Comparison of ENCODE assay signal across 8 cellular contexts in genomic region chr7:100705753-100706671, GRCh38. TPM values are rescaled to one million over a fixed set of nuclear protein-coding genes. Genes with fewer than 3 reads are reported as not detected.
A peak's percentile ranks its signal among the peaks of the same experiment; 100 is the strongest.
DNase-seq lines count a peak whose midpoint lies in the region; ATAC-seq and TF ChIP-seq lines count a peak whose summit lies in the region.

Gene POP7, plus strand, starts transcription at chr7:100706121. Its CDS starts 710 bp downstream, at chr7:100706831.

- H3K4me3 ChIP-seq in GM12865 (ENCODE audit: low read depth, low read length), result peak within 1 kb of the TSS; percentile 97
- H3K4me3 ChIP-seq in parathyroid adenoma (ENCODE audit: low read depth, low read length), result peak within 1 kb of the TSS; percentile 99
- peak within 1 kb of the TSS; percentile 66 to 88 (median 72) for H3K4me3 ChIP-seq in tibial nerve

- H3K36me3 Mint-ChIP-seq in activated naive CD8-positive, alpha-beta T cell treated with anti-CD3 and anti-CD28 coated beads, Interleukin-2, amount 50 U/mL, for 24 hours (ENCODE audit: low read depth), result peaks cover 17% of the 10 kb centered on the region

- H3K27me3 Mint-ChIP-seq in activated naive CD8-positive, alpha-beta T cell treated with anti-CD3 and anti-CD28 coated beads, Interleukin-2, amount 50 U/mL, for 24 hours, result peaks cover 2% of the 10 kb centered on the region

- H3K9me3 Mint-ChIP-seq in activated naive CD8-positive, alpha-beta T cell treated with anti-CD3 and anti-CD28 coated beads, Interleukin-2, amount 50 U/mL, for 24 hours, result no peaks in the 10 kb centered on the region

- H3K27ac ChIP-seq in parathyroid adenoma (peak within 1 kb of the TSS; percentile 89), tibial nerve (peak within 1 kb of the TSS; percentile 81 to 99 (median 96))

- TF ChIP-seq EP300 in tibial nerve (IDR thresholded peaks at IDR 0.05), result peak; percentile 94 to 98

- H3K9ac ChIP-seq in parathyroid adenoma, result peak within 1 kb of the TSS; percentile 96

- peak within 1 kb of the TSS; percentile 93 for H3K27ac Mint-ChIP-seq in activated naive CD8-positive, alpha-beta T cell treated with anti-CD3 and anti-CD28 coated beads, Interleukin-2, amount 50 U/mL, for 24 hours

- H3K9me3 ChIP-seq in parathyroid adenoma (ENCODE audit: control insufficient read depth, low read length) (no peaks in the 10 kb centered on the region), tibial nerve (no peaks in the 10 kb centered on the region)

- H3K4me3 Mint-ChIP-seq in activated naive CD8-positive, alpha-beta T cell treated with anti-CD3 and anti-CD28 coated beads, Interleukin-2, amount 50 U/mL, for 24 hours, result peak within 1 kb of the TSS; percentile 94

- no peak for TF ChIP-seq CTCF in GM12865 (IDR thresholded peaks at IDR 0.05; ENCODE audit: insufficient read depth, low read depth, low read length, missing control alignments)
- TF ChIP-seq CTCF in parathyroid adenoma (IDR thresholded peaks at IDR 0.05), result no peak
- TF ChIP-seq CTCF in tibial nerve (IDR thresholded peaks at IDR 0.05), result no peak

- peak; percentile 22 to 79 for TF ChIP-seq POLR2A in tibial nerve (IDR thresholded peaks at IDR 0.05)

- no peaks in the 10 kb centered on the region for H3K79me2 ChIP-seq in parathyroid adenoma

- H2AFZ ChIP-seq in parathyroid adenoma, result peak within 1 kb of the TSS; percentile 98

- H3K36me3 ChIP-seq in parathyroid adenoma (ENCODE audit: control insufficient read depth, insufficient read depth, low read length), result no peaks in the 10 kb centered on the region
- peaks cover 0 to 17% (median 0%) of the 10 kb centered on the region in 3 donors for H3K36me3 ChIP-seq in tibial nerve

- ATAC-seq in HG02763 (IDR thresholded peaks at IDR 0.05; ENCODE audit: unreplicated experiment) (peak; percentile 92), Right ventricle myocardium superior (ENCODE audit: poor library complexity) (peak; percentile 98)
- ATAC-seq in activated naive CD8-positive, alpha-beta T cell treated with anti-CD3 and anti-CD28 coated beads, Interleukin-2, amount 50 U/mL, for 24 hours, result peak; percentile 97

- DNase-seq in GM12865 (ENCODE audit: low read depth), result peak; percentile 99
- peak; percentile 89 for DNase-seq in NCI-H1417 treated with DMSO at 0.1 percent for 48 hours (lab: John Stamatoyannopoulos, UW)
- DNase-seq in SW480 (ENCODE audit: low spot score), result peak; percentile 99
- peak; percentile 100 for DNase-seq in activated naive CD8-positive, alpha-beta T cell treated with anti-CD3 and anti-CD28 coated beads, Interleukin-2, amount 50 U/mL, for 24 hours
- peak; percentile 100 for DNase-seq in Right ventricle myocardium superior
- DNase-seq in tibial nerve (ENCODE audit: low spot score in 2 of 2), result peak; percentile 99

- intact Hi-C loops in Right ventricle myocardium superior (cut with DNase I), result no loop called here

- 1% methylated on average over 39 to 84 of the region's 86 CpGs for WGBS in tibial nerve, 2 donors

- H3K4me2 ChIP-seq in parathyroid adenoma (ENCODE audit: low read length), result peak within 1 kb of the TSS; percentile 93

- H3K4me1 Mint-ChIP-seq in activated naive CD8-positive, alpha-beta T cell treated with anti-CD3 and anti-CD28 coated beads, Interleukin-2, amount 50 U/mL, for 24 hours, result peaks cover 13% of the 10 kb centered on the region

- H3K4me1 ChIP-seq in parathyroid adenoma (peaks cover 5% of the 10 kb centered on the region), tibial nerve (peaks cover 0 to 21% (median 10%) of the 10 kb centered on the region in 4 donors)

- no peaks in the 10 kb centered on the region for H3K27me3 ChIP-seq in parathyroid adenoma (ENCODE audit: control insufficient read depth, insufficient read depth, low read length)
- no peaks in the 10 kb centered on the region for H3K27me3 ChIP-seq in tibial nerve

RNA-seq across cellular contexts. Expression of gene POP7, which starts in this region (rescaled TPM):
- total RNA-seq in Right ventricle myocardium superior (27.1 TPM), tibial nerve (10 to 100 TPM; 23.1 to 50.7 (median 35.6) TPM)

Comparison
In these comparisons a context has a peak if more than half of its experiments do, and no peak if none do; other contexts are left out.
1. Peak in every context shown above with its lines: DNase-seq, ATAC-seq, H3K4me3 ChIP-seq and H3K27ac ChIP-seq.